In the genomic region with DNA sequence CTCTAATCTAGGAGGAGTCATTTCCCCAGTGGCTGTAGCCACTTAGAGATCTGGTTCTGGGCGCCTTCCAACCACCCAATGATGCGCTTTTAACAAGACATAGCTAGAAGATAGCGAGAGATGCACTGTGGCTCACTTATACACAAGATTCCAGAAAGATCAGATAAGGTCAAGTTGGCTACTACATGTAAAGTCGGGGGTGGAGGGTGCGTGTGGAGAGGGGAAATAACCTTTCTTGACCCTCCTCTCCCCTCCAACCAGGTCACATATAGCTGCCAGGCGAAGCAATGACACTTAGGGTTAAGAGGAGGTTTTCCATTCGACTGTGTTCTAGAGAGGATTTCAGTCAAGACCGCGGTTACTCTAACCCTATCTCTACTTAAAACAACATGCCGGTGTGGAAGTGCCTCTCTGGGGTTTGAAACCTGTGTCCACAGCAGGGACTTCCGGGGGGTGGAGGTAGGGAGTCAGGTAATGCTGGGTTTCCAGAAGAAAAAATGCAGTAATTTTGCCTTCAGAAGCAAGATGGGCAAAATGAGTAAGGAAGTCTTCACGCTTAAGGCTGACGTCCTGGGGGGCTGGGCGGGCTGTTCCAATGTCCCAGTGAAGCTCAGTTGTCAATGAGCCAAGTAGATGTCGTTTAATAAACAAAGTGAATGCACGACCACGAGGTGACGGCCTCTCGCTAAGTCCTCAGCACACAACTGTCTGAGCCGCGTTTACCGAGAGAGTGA, we compare ENCODE assay signal across 14 cellular contexts. TPM values are rescaled to one million over a fixed set of nuclear protein-coding genes. Genes with fewer than 3 reads are reported as not detected.
DNase-seq lines count a peak whose midpoint lies in the region; ATAC-seq and TF ChIP-seq lines count a peak whose summit lies in the region.
"Had no signal": no experiment of that assay in that cellular context is flagged by ENCODE, and none has a peak within 500 bp of the region (broad histone marks: within the 10 kb centered on the region; RNA-seq: fewer than 3 reads in every experiment).

No MANE protein-coding gene starts in this region.

- no peak overlapping the region for H3K9ac ChIP-seq in iPS-15b (ENCODE audit: low read depth, low read length)
- H3K9ac ChIP-seq in skeletal muscle satellite cell (ENCODE audit: low read depth, low read length), result peak overlapping the region; percentile 92

- peak; percentile 7 for DNase-seq in activated CD8-positive, alpha-beta memory T cell treated with anti-CD3 and anti-CD28 coated beads, Interleukin-2, amount 10 ng/mL, durations not matched to agents 7 days and 5 days
- no peak for DNase-seq in activated CD8-positive, alpha-beta memory T cell treated with anti-CD3 and anti-CD28 coated beads, Interleukin-2, amount 50 U/mL, for 48 hours
- peak; percentile 54 to 68 for DNase-seq in SJCRH30
- no peak for DNase-seq in G401 (ENCODE audit: low spot score)
- no peak for DNase-seq in DMS 273 treated with DMSO at 0.1 percent for 48 hours (lab: John Stamatoyannopoulos, UW)
- DNase-seq in uterus, result no peak
- DNase-seq: effector CD8-positive, alpha-beta T cell; NCI-H2081 treated with DMSO at 0.1 percent for 48 hours; nucleus accumbens; Peyer's patch; T-helper 9 cell had no signal

- peaks cover 25% of the 10 kb centered on the region for H3K4me1 Mint-ChIP-seq in activated CD8-positive, alpha-beta memory T cell treated with anti-CD3 and anti-CD28 coated beads, Interleukin-2, amount 10 ng/mL, durations not matched to agents 7 days and 5 days

- H3K4me3 ChIP-seq in SJCRH30 (no peak overlapping the region), iPS-15b (ENCODE audit: low read depth, low read length) (peak overlapping the region; percentile 28), skeletal muscle satellite cell (ENCODE audit: low read length) (no peak overlapping the region), uterus (no peak overlapping the region)
- H3K4me3 ChIP-seq: Peyer's patch had no signal

- ATAC-seq in activated CD8-positive, alpha-beta memory T cell treated with anti-CD3 and anti-CD28 coated beads, Interleukin-2, amount 10 ng/mL, durations not matched to agents 7 days and 5 days, result no peak

- peaks cover 16% of the 10 kb centered on the region for H3K36me3 Mint-ChIP-seq in activated CD8-positive, alpha-beta memory T cell treated with anti-CD3 and anti-CD28 coated beads, Interleukin-2, amount 10 ng/mL, durations not matched to agents 7 days and 5 days

- H3K27ac Mint-ChIP-seq in activated CD8-positive, alpha-beta memory T cell treated with anti-CD3 and anti-CD28 coated beads, Interleukin-2, amount 10 ng/mL, durations not matched to agents 7 days and 5 days, result peak overlapping the region; percentile 12

- H3K27me3 Mint-ChIP-seq in activated CD8-positive, alpha-beta memory T cell treated with anti-CD3 and anti-CD28 coated beads, Interleukin-2, amount 10 ng/mL, durations not matched to agents 7 days and 5 days, result peaks cover 91% of the 10 kb centered on the region

- no peaks in the 10 kb centered on the region for H3K9me3 Mint-ChIP-seq in activated CD8-positive, alpha-beta memory T cell treated with anti-CD3 and anti-CD28 coated beads, Interleukin-2, amount 10 ng/mL, durations not matched to agents 7 days and 5 days (ENCODE audit: low read depth)

- intact Hi-C loops in uterus (cut with DNase I; ENCODE audit: low total_unique reads), result no loop called here

- H3K9me3 ChIP-seq in SJCRH30 (replicated peaks) (no peaks in the 10 kb centered on the region), iPS-15b (ENCODE audit: control insufficient read depth, insufficient read depth, low read length) (no peaks in the 10 kb centered on the region), skeletal muscle satellite cell (replicated peaks; ENCODE audit: low read length) (no peaks in the 10 kb centered on the region), uterus (no peaks in the 10 kb centered on the region)

- H3K27ac ChIP-seq in SJCRH30, result peak overlapping the region; percentile 2; the same call in 1 of the 2 replicates
- no peak overlapping the region for H3K27ac ChIP-seq in uterus
- H3K27ac ChIP-seq: Peyer's patch had no signal

- H3K27me3 ChIP-seq in SJCRH30, result no peaks in the 10 kb centered on the region
- peaks cover 99% of the 10 kb centered on the region for H3K27me3 ChIP-seq in iPS-15b (ENCODE audit: control insufficient read depth, insufficient read depth, low read length)
- H3K27me3 ChIP-seq in skeletal muscle satellite cell (ENCODE audit: control insufficient read depth, insufficient read depth, low read length), result no peaks in the 10 kb centered on the region
- peaks cover 6 to 81% of the 10 kb centered on the region in 2 donors for H3K27me3 ChIP-seq in uterus

- peaks cover 6% of the 10 kb centered on the region; the same call in 1 of the 2 replicates for H3K4me1 ChIP-seq in SJCRH30
- H3K4me1 ChIP-seq in iPS-15b (ENCODE audit: control insufficient read depth, insufficient read depth, low read length), result peaks cover 4% of the 10 kb centered on the region
- peaks cover 5% of the 10 kb centered on the region for H3K4me1 ChIP-seq in skeletal muscle satellite cell (ENCODE audit: control insufficient read depth, insufficient read depth, low read length)
- H3K4me1 ChIP-seq in uterus, result no peaks in the 10 kb centered on the region

- no peak for TF ChIP-seq POLR2A in uterus (IDR thresholded peaks at IDR 0.05)

- no peak for TF ChIP-seq CTCF in uterus (IDR thresholded peaks at IDR 0.05)

- in situ Hi-C loops in G401 (cut with HindIII; ENCODE audit: low sequenced_read_pairs), result no loop called here

- H3K36me3 ChIP-seq in SJCRH30 (no peaks in the 10 kb centered on the region), iPS-15b (ENCODE audit: control insufficient read depth, insufficient read depth, low read length) (no peaks in the 10 kb centered on the region), skeletal muscle satellite cell (ENCODE audit: insufficient read depth, low read length) (no peaks in the 10 kb centered on the region), uterus (no peaks in the 10 kb centered on the region)
- H3K36me3 ChIP-seq: Peyer's patch had no signal

- peak overlapping the region; percentile 93 for H3K4me2 ChIP-seq in skeletal muscle satellite cell (ENCODE audit: low read length)

- CTCF ChIA-PET in activated CD8-positive, alpha-beta memory T cell treated with anti-CD3 and anti-CD28 coated beads, Interleukin-2, amount 10 ng/mL, durations not matched to agents 7 days and 5 days (lab: Charles Lee), result interaction anchor here (1.5 to 2.5 kb wide), 3 partner anchors 9 to 22 kb away, joined by 4 to 9 read pairs (median 5); no protein-coding TSS in a partner anchor

- H3K4me3 Mint-ChIP-seq in activated CD8-positive, alpha-beta memory T cell treated with anti-CD3 and anti-CD28 coated beads, Interleukin-2, amount 10 ng/mL, durations not matched to agents 7 days and 5 days, result no peak overlapping the region

RNA-seq across cellular contexts. Expression of gene SIM1, which starts 1.9 kb away (rescaled TPM):
- under 1 TPM in 1 of 2 experiments, not detected in 1; 0.07 TPM for total RNA-seq in activated CD8-positive, alpha-beta memory T cell treated with anti-CD3 and anti-CD28 coated beads, Interleukin-2, amount 10 ng/mL, durations not matched to agents 7 days and 5 days
- 0.99 and 1.2 TPM in 2 replicates for total RNA-seq in SJCRH30 (2014; rRNA removed; shearing (Covaris generic))
- total RNA-seq in skeletal muscle satellite cell (2012; rRNA removed), result 0.25 and 2.6 TPM in 2 replicates
- 0.03 TPM in 1 of 2 replicates, not detected in the other for total RNA-seq in G401 (2014; rRNA removed; shearing (Covaris generic))
- total RNA-seq in uterus, result under 1 TPM in 1 of 4 donors, not detected in 3; under 0.01 TPM
- total RNA-seq: glomerular endothelial cell had no signal

Comparison
In these comparisons a context has a peak if more than half of its experiments do, and no peak if none do; other contexts are left out.
1. DNase-seq: peak in activated CD8-positive, alpha-beta memory T cell treated with anti-CD3 and anti-CD28 coated beads, Interleukin-2, amount 10 ng/mL, durations not matched to agents 7 days and 5 days (single experiment) and SJCRH30 (2 of 2); none in activated CD8-positive, alpha-beta memory T cell treated with anti-CD3 and anti-CD28 coated beads, Interleukin-2, amount 50 U/mL, for 48 hours (single experiment), G401 (single experiment), DMS 273 treated with DMSO at 0.1 percent for 48 hours (single experiment) and uterus (0 of 2).